ENCODE assay signal across 12 cellular contexts in the genomic region with DNA sequence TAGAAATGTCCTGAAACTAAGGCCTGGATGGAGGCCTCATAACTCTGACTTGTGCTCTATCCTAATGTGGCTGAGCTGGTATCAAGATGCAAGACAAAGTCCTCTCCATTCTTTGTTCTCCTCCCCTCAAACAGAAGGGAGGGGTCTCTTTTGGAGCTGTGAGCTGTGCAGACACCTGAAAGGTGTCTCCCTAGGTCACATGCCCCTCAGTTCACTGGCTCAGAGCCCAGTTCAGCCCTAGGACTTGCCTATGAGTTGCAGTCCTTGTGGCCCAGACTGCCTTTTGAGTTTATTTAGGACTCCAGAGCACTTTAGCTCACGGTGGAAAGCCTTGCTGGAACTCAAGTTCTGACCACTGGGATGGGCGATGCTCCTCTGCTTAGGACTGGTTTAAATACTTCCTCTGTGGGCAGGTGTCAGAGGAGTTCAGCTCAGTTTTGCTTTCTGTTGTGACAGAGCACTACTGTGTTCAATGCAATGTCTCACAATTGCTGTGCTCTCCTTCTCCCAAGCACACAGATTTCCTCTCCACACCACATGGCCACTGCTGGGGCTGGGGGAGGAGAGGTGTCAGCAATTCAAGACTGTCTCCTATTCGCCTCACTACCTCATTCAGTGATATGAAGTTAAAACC.
DNase-seq lines count a peak whose midpoint lies in the region; ATAC-seq lines count a peak whose summit lies in the region.
"Had no signal": no experiment of that assay in that cellular context is flagged by ENCODE, and none has a peak within 500 bp of the region (broad histone marks: within the 10 kb centered on the region; RNA-seq: fewer than 3 reads in every experiment).

No MANE protein-coding gene starts in this region.

- in situ Hi-C loops in KBM-7 (cut with MboI; ENCODE audit: low pct_unique_long_range_greater_than_20kb, low sequenced_read_pairs), result no loop called here

- peaks cover 14 to 39% (median 15%) of the 10 kb centered on the region in 3 donors for H3K4me1 Mint-ChIP-seq in IgD-negative memory B cell
- peaks cover 2% of the 10 kb centered on the region for H3K4me1 Mint-ChIP-seq in activated CD4-positive, alpha-beta T cell treated with anti-CD3 and anti-CD28 coated beads, Interleukin-2, amount 10 ng/mL, durations not matched to agents 24 days and 14 days

- ATAC-seq in GM18511 (IDR thresholded peaks at IDR 0.05; ENCODE audit: unreplicated experiment), result peak; percentile 99
- ATAC-seq in GM21360 (IDR thresholded peaks at IDR 0.05; ENCODE audit: unreplicated experiment), result peak; percentile 90
- ATAC-seq in HG02970 (IDR thresholded peaks at IDR 0.05; ENCODE audit: low FRiP score, unreplicated experiment), result peak; percentile 77

- intact Hi-C loops in activated CD4-positive, alpha-beta T cell treated with anti-CD3 and anti-CD28 coated beads, Interleukin-2, amount 10 ng/mL, durations not matched to agents 24 days and 14 days (cut with micrococcal nuclease), result no loop called here

- peak overlapping the region in 2 of 3 donors; percentile 4 to 27 for H3K27ac Mint-ChIP-seq in IgD-negative memory B cell
- H3K27ac Mint-ChIP-seq in activated CD4-positive, alpha-beta T cell treated with anti-CD3 and anti-CD28 coated beads, Interleukin-2, amount 10 ng/mL, durations not matched to agents 24 days and 14 days, result no peak overlapping the region

- no peaks in the 10 kb centered on the region for H3K36me3 Mint-ChIP-seq in IgD-negative memory B cell
- no peaks in the 10 kb centered on the region for H3K36me3 Mint-ChIP-seq in activated CD4-positive, alpha-beta T cell treated with anti-CD3 and anti-CD28 coated beads, Interleukin-2, amount 10 ng/mL, durations not matched to agents 24 days and 14 days (ENCODE audit: low read depth)

- H3K27me3 Mint-ChIP-seq in IgD-negative memory B cell, result no peaks in the 10 kb centered on the region
- H3K27me3 Mint-ChIP-seq in activated CD4-positive, alpha-beta T cell treated with anti-CD3 and anti-CD28 coated beads, Interleukin-2, amount 10 ng/mL, durations not matched to agents 24 days and 14 days, result peaks cover 22% of the 10 kb centered on the region

- H3K4me3 Mint-ChIP-seq in IgD-negative memory B cell, result peak overlapping the region in 3 of 4 donors; percentile 47 to 76 (median 57)
- no peak overlapping the region for H3K4me3 Mint-ChIP-seq in activated CD4-positive, alpha-beta T cell treated with anti-CD3 and anti-CD28 coated beads, Interleukin-2, amount 10 ng/mL, durations not matched to agents 24 days and 14 days

- no peak for DNase-seq in activated CD4-positive, alpha-beta T cell treated with anti-CD3 and anti-CD28 coated beads, Interleukin-2, amount 10 ng/mL, durations not matched to agents 24 days and 14 days
- DNase-seq in KBM-7 (no peak), NCI-H1092 (lab: John Stamatoyannopoulos, UW) (no peak)
- DNase-seq in activated CD4-positive, alpha-beta T cell treated with anti-CD3 and anti-CD28 coated beads for 1 hour, result no peak
- DNase-seq: activated gamma-delta T cell, left ventricle myocardium inferior, NCI-H2081, tibial artery had no signal

- no peaks in the 10 kb centered on the region for H3K9me3 Mint-ChIP-seq in IgD-negative memory B cell
- H3K9me3 Mint-ChIP-seq in activated CD4-positive, alpha-beta T cell treated with anti-CD3 and anti-CD28 coated beads, Interleukin-2, amount 10 ng/mL, durations not matched to agents 24 days and 14 days, result peaks cover 4% of the 10 kb centered on the region
